ENCODE assay signal across 8 cellular contexts in genomic region chr22:20957118-20957690, GRCh38. TPM values are rescaled to one million over a fixed set of nuclear protein-coding genes. Genes with fewer than 3 reads are reported as not detected.
DNase-seq lines count a peak whose midpoint lies in the region; ATAC-seq and TF ChIP-seq lines count a peak whose summit lies in the region.

No MANE protein-coding gene starts in this region.

- H3K9ac ChIP-seq in SU-DHL-6 (ENCODE audit: low read length), result no peak overlapping the region

- H4K20me1 ChIP-seq in SU-DHL-6 (ENCODE audit: low read depth, low read length), result no peaks in the 10 kb centered on the region
- H4K20me1 ChIP-seq in OCI-LY7 (ENCODE audit: insufficient read depth, low read length), result no peaks in the 10 kb centered on the region

- H3K27ac Mint-ChIP-seq in glutamatergic neuron (ENCODE audit: unreplicated experiment), result no peak overlapping the region

- H3K27ac ChIP-seq in SU-DHL-6 (ENCODE audit: low read depth, low read length) (no peak overlapping the region), psoas muscle (no peak overlapping the region), OCI-LY7 (ENCODE audit: low read depth, low read length, poor library complexity, severe bottlenecking) (no peak overlapping the region)

- DNase-seq in ELR (ENCODE audit: low read depth) (peak; percentile 35), glutamatergic neuron (no peak), psoas muscle (peak; percentile 27 to 60), OCI-LY7 (ENCODE audit: low spot score) (no peak), NCI-H1105 treated with DMSO at 0.1 percent for 48 hours (lab: John Stamatoyannopoulos, UW) (no peak)

- H3K4me1 Mint-ChIP-seq in glutamatergic neuron (ENCODE audit: low read depth, unreplicated experiment), result peaks cover 14% of the 10 kb centered on the region

- CTCF ChIA-PET in OCI-LY7 (lab: Charles Lee; ENCODE audit: unreplicated experiment), result interaction anchor here (0.6 kb wide), 1 partner anchor 61 kb away, joined by 6 read pairs; no protein-coding TSS in a partner anchor

- H3K27me3 ChIP-seq in SU-DHL-6 (ENCODE audit: low read length), result no peaks in the 10 kb centered on the region
- H3K27me3 ChIP-seq in psoas muscle (ENCODE audit: insufficient read depth in 3 of 3, low read length in 2 of 3), result no peaks in the 10 kb centered on the region

- WGBS in psoas muscle, 3 donors, result 1 to 2% (median 2%) methylated on average over 37 to 57 of the region's 57 CpGs

- H3K9me3 Mint-ChIP-seq in glutamatergic neuron (ENCODE audit: unreplicated experiment), result peaks cover 13% of the 10 kb centered on the region

- H3K36me3 Mint-ChIP-seq in glutamatergic neuron (ENCODE audit: unreplicated experiment), result no peaks in the 10 kb centered on the region

- H3K36me3 ChIP-seq in SU-DHL-6 (ENCODE audit: low read length), result no peaks in the 10 kb centered on the region
- peaks cover 0 to 16% of the 10 kb centered on the region in 2 donors for H3K36me3 ChIP-seq in psoas muscle (ENCODE audit: insufficient read depth in 1 of 2, low read depth in 1 of 2)
- peaks cover 23% of the 10 kb centered on the region for H3K36me3 ChIP-seq in OCI-LY7 (ENCODE audit: insufficient read depth, low read length)

- H3K4me1 ChIP-seq in psoas muscle (peaks cover 6% of the 10 kb centered on the region), OCI-LY7 (ENCODE audit: insufficient read depth, low read length, poor library complexity, severe bottlenecking) (no peaks in the 10 kb centered on the region)

- H3K4me2 ChIP-seq in SU-DHL-6 (ENCODE audit: low read depth, low read length, poor library complexity, severe bottlenecking) (peak overlapping the region; percentile 10), OCI-LY7 (ENCODE audit: low read length) (no peak overlapping the region)

- POLR2A ChIA-PET in OCI-LY7 (lab: Charles Lee), result no interaction called here

- H3K4me3 Mint-ChIP-seq in glutamatergic neuron (ENCODE audit: unreplicated experiment), result peak overlapping the region; percentile 64

- TF ChIP-seq CTCF in SU-DHL-6 (IDR thresholded peaks at IDR 0.05; ENCODE audit: insufficient read depth, low read length, poor library complexity, severe bottlenecking), result no peak
- no peak for TF ChIP-seq CTCF in glutamatergic neuron (IDR thresholded peaks at IDR 0.05; ENCODE audit: partially characterized antibody, unreplicated experiment)
- no peak for TF ChIP-seq CTCF in psoas muscle (IDR thresholded peaks at IDR 0.05)
- no peak for TF ChIP-seq CTCF in OCI-LY7 (conservative IDR thresholded peaks at IDR 0.05; ENCODE audit: low read length)

- H3K27me3 Mint-ChIP-seq in glutamatergic neuron (ENCODE audit: unreplicated experiment), result peaks cover 16% of the 10 kb centered on the region

- BruUV-seq in OCI-LY7 (replicated peaks; lab: Mats Ljungman, UMichigan), result no TSS peak

- no peaks in the 10 kb centered on the region for H3F3A ChIP-seq in SU-DHL-6 (ENCODE audit: insufficient read depth)

- intact Hi-C loops in psoas muscle (cut with DNase I), result loop anchor here in 1 of 2 donors (5.0 kb wide), 1 partner anchor 70 kb away; no protein-coding TSS in a partner anchor
- intact Hi-C loops in OCI-LY7 (cut with micrococcal nuclease; ENCODE audit: unreplicated experiment), result no loop called here

- H3K9me2 ChIP-seq in SU-DHL-6 (replicated peaks; ENCODE audit: insufficient read depth, low read length) (no peaks in the 10 kb centered on the region), OCI-LY7 (ENCODE audit: insufficient read depth, low read length) (no peaks in the 10 kb centered on the region)

- H3K4me3 ChIP-seq in SU-DHL-6 (ENCODE audit: insufficient read depth, low read length, poor library complexity, severe bottlenecking) (no peak overlapping the region), psoas muscle (peak overlapping the region; percentile 68), OCI-LY7 (ENCODE audit: low read depth, low read length, poor library complexity, severe bottlenecking) (no peak overlapping the region)

- no peaks in the 10 kb centered on the region for H3K9me3 ChIP-seq in SU-DHL-6 (ENCODE audit: insufficient read depth, low read length)
- no peaks in the 10 kb centered on the region for H3K9me3 ChIP-seq in psoas muscle
- no peaks in the 10 kb centered on the region for H3K9me3 ChIP-seq in OCI-LY7 (ENCODE audit: low read length)

- no peak overlapping the region for H2AFZ ChIP-seq in SU-DHL-6 (ENCODE audit: low read depth, low read length, severe bottlenecking)
- no peak overlapping the region for H2AFZ ChIP-seq in OCI-LY7 (ENCODE audit: low read length)

- no peaks in the 10 kb centered on the region for H3K79me2 ChIP-seq in SU-DHL-6 (ENCODE audit: insufficient read depth, low read length)
- no peaks in the 10 kb centered on the region for H3K79me2 ChIP-seq in OCI-LY7 (ENCODE audit: insufficient read depth, low read depth, low read length)

- ATAC-seq in psoas muscle (peak; percentile 17 to 44 (median 26)), HG02571 (IDR thresholded peaks at IDR 0.05; ENCODE audit: unreplicated experiment) (no peak), HG03045 (IDR thresholded peaks at IDR 0.05; ENCODE audit: unreplicated experiment) (no peak)

RNA-seq across cellular contexts. Expression of gene AIFM3, which starts 9.9 kb away (rescaled TPM):
- total RNA-seq in glutamatergic neuron (ENCODE audit: unreplicated experiment) (0.64 TPM), psoas muscle (under 1 TPM; 0.25 to 0.74 (median 0.49) TPM), OCI-LY7 (2022) (not detected in 2 replicates)
- polyA plus RNA-seq in psoas muscle, result under 1 TPM; 0.30 to 0.77 (median 0.53) TPM
- 0.47 TPM in 1 of 2 replicates, not detected in the other for total RNA-seq in OCI-LY7 (2014; rRNA removed; shearing (Covaris generic))

RNA-seq across cellular contexts. Expression of gene LZTR1, which starts 24.9 kb away (rescaled TPM):
- total RNA-seq in glutamatergic neuron (ENCODE audit: unreplicated experiment) (165 TPM), psoas muscle (10 to 100 TPM; 23.4 to 37.1 (median 29.8) TPM), OCI-LY7 (2022) (54.9 and 61.8 TPM in 2 replicates)
- 10 to 100 TPM; 17.1 to 30.8 (median 22.5) TPM for polyA plus RNA-seq in psoas muscle
- 46.8 and 48.3 TPM in 2 replicates for total RNA-seq in OCI-LY7 (2014; rRNA removed; shearing (Covaris generic))

RNA-seq across cellular contexts. Expression of gene CRKL, which starts 40.0 kb away (rescaled TPM):
- total RNA-seq in glutamatergic neuron (ENCODE audit: unreplicated experiment) (59.6 TPM), psoas muscle (10 to 100 TPM; 66.0 to 81.0 (median 73.4) TPM), OCI-LY7 (2022) (70.9 and 73.4 TPM in 2 replicates)
- 10 to 100 TPM; 29.7 to 94.7 (median 49.8) TPM for polyA plus RNA-seq in psoas muscle
- 47.5 and 57.7 TPM in 2 replicates for total RNA-seq in OCI-LY7 (2014; rRNA removed; shearing (Covaris generic))

RNA-seq across cellular contexts. Expression of gene THAP7, which starts 44.7 kb away (rescaled TPM):
- total RNA-seq in glutamatergic neuron (ENCODE audit: unreplicated experiment), result 17.8 TPM
- total RNA-seq in psoas muscle, result 10 to 100 TPM; 25.2 to 39.2 (median 28.6) TPM
- polyA plus RNA-seq in psoas muscle, result 10 to 100 TPM; 48.9 to 67.5 (median 52.0) TPM
- total RNA-seq in OCI-LY7 (2014; rRNA removed; shearing (Covaris generic)), result 60.4 and 73.0 TPM in 2 replicates
- total RNA-seq in OCI-LY7 (2022), result 35.8 and 36.3 TPM in 2 replicates

RNA-seq across cellular contexts. Expression of gene P2RX6, which starts 57.8 kb away (rescaled TPM):
- 1.5 TPM for total RNA-seq in glutamatergic neuron (ENCODE audit: unreplicated experiment)
- 10 to 100 TPM; 23.7 to 47.7 (median 36.1) TPM for total RNA-seq in psoas muscle
- 10 to 100 TPM; 11.3 to 40.4 (median 26.2) TPM for polyA plus RNA-seq in psoas muscle
- 0.06 TPM in 1 of 2 replicates, not detected in the other for total RNA-seq in OCI-LY7 (2014; rRNA removed; shearing (Covaris generic))
- 0.30 and 0.32 TPM in 2 replicates for total RNA-seq in OCI-LY7 (2022)

Comparison
In these comparisons a context has a peak if more than half of its experiments do, and no peak if none do; other contexts are left out.
1. DNase-seq: peak in ELR (single experiment) and psoas muscle (2 of 2); none in glutamatergic neuron (single experiment), OCI-LY7 (single experiment) and NCI-H1105 treated with DMSO at 0.1 percent for 48 hours (single experiment).
2. ATAC-seq: peak in psoas muscle (4 of 4); none in HG02571 (single experiment) and HG03045 (single experiment).